In genomic region chr9:95852059-95853032, GRCh38 we compare ENCODE assay signal across 1 cellular context.
A peak's percentile ranks its signal among the peaks of the same experiment; 100 is the strongest.
TF ChIP-seq lines count a peak whose summit lies in the region.

No MANE protein-coding gene starts in this region.

TF ChIP-seq in K562, 482 proteins besides CTCF, POLR2A, EP300 and RAD21 (continued from another document):
- TF ChIP-seq JUND (IDR thresholded peaks at IDR 0.05; ENCODE audit: borderline replicate concordance, low read depth, low read length) (peak; percentile 71; the same call in 1 of the 2 replicates), JUND (tag; IDR thresholded peaks at IDR 0.05; ENCODE audit: borderline replicate concordance, low read depth, low read length) (peak; percentile 80; the same call in 2 of the 3 replicates), CREM (IDR thresholded peaks at IDR 0.05; ENCODE audit: low read depth) (0 out of 2 replicates have a peak, but pooled peaks have one; percentile 7), MAFG (tag; conservative IDR thresholded peaks at IDR 0.05) (peak; percentile 65), ZNF311 (CRISPR knock-in tag; IDR thresholded peaks at IDR 0.05) (no peak), BACH1 (tag; IDR thresholded peaks at IDR 0.05) (peak; percentile 62; the same call in 1 of the 2 replicates), NFE2 (IDR thresholded peaks at IDR 0.05; ENCODE audit: low read depth) (peak; percentile 86), EP400 (IDR thresholded peaks at IDR 0.05) (no peak), TEAD4 (IDR thresholded peaks at IDR 0.05; ENCODE audit: low read length) (0 out of 2 replicates have a peak, but pooled peaks have one; percentile 11), TEAD4 (CRISPR knock-in tag; IDR thresholded peaks at IDR 0.05; ENCODE audit: borderline replicate concordance) (no peak), NCOA1 (IDR thresholded peaks at IDR 0.05; ENCODE audit: low read depth) (no peak), ZNF592 (IDR thresholded peaks at IDR 0.05) (peak; percentile 47), HDAC6 (IDR thresholded peaks at IDR 0.05; ENCODE audit: low read depth, low read length) (no peak), MCM3 (IDR thresholded peaks at IDR 0.05) (no peak), PKNOX1 (IDR thresholded peaks at IDR 0.05) (peak; percentile 78), C11orf30 (IDR thresholded peaks at IDR 0.05; ENCODE audit: low read depth) (peak; percentile 82), SMARCC2 (IDR thresholded peaks at IDR 0.05; ENCODE audit: low read depth) (peak; percentile 43; the same call in 1 of the 2 replicates), DPF2 (IDR thresholded peaks at IDR 0.05) (peak; percentile 63), SMARCA4 (IDR thresholded peaks at IDR 0.05) (peak; percentile 72; the same call in 1 of the 2 replicates), TBP (optimal IDR thresholded peaks at IDR 0.05; ENCODE audit: low read depth, low read length) (no peak), ATF3 (IDR thresholded peaks at IDR 0.05) (peak; percentile 82), ATF3 (CRISPR knock-in tag; conservative IDR thresholded peaks at IDR 0.05) (no peak), ARID1B (IDR thresholded peaks at IDR 0.05) (peak; percentile 58), TRIM24 (IDR thresholded peaks at IDR 0.05) (0 out of 4 replicates have a peak, but pooled peaks of 1 of the 2 experiments have one; percentile 18)
